Comparison of ENCODE assay signal across 8 cellular contexts in genomic region chr4:104491826-104492771, GRCh38. TPM values are rescaled to one million over a fixed set of nuclear protein-coding genes. Genes with fewer than 3 reads are reported as not detected.
A peak's percentile ranks its signal among the peaks of the same experiment; 100 is the strongest.
DNase-seq lines count a peak whose midpoint lies in the region; ATAC-seq and TF ChIP-seq lines count a peak whose summit lies in the region.

No MANE protein-coding gene starts in this region.

- H2AFZ ChIP-seq in OCI-LY1 (ENCODE audit: low read length): no peak overlapping the region

- H4K20me1 ChIP-seq in OCI-LY1 (ENCODE audit: insufficient read depth, low read length): no peaks in the 10 kb centered on the region

- H3K9me3 ChIP-seq in CD4-positive, alpha-beta T cell (ENCODE audit: control insufficient read depth, low read length): no peaks in the 10 kb centered on the region
- no peaks in the 10 kb centered on the region for H3K9me3 ChIP-seq in OCI-LY1 (ENCODE audit: low read length)
- H3K9me3 ChIP-seq in ectodermal cell (ENCODE audit: control insufficient read depth, low read length): no peaks in the 10 kb centered on the region

- peak overlapping the region; percentile 80 for H3K4me3 Mint-ChIP-seq in CD4-positive, alpha-beta T cell
- H3K4me3 Mint-ChIP-seq in naive thymus-derived CD8-positive, alpha-beta T cell: peak overlapping the region; percentile 71 to 87 (median 80)

- H3K9ac ChIP-seq in OCI-LY1 (ENCODE audit: low read length): peak overlapping the region; percentile 94

- H3K4me2 ChIP-seq in OCI-LY1 (ENCODE audit: low read length): peak overlapping the region; percentile 85

- H3F3A ChIP-seq in OCI-LY1 (ENCODE audit: insufficient read depth, low read length): peaks cover 15% of the 10 kb centered on the region; the same call in 1 of the 2 replicates

- peaks cover 85% of the 10 kb centered on the region for H3K27me3 Mint-ChIP-seq in CD4-positive, alpha-beta T cell
- peaks cover 42 to 73% (median 50%) of the 10 kb centered on the region in 5 donors for H3K27me3 Mint-ChIP-seq in naive thymus-derived CD8-positive, alpha-beta T cell

- H3K9me3 Mint-ChIP-seq in CD4-positive, alpha-beta T cell: no peaks in the 10 kb centered on the region
- no peaks in the 10 kb centered on the region for H3K9me3 Mint-ChIP-seq in naive thymus-derived CD8-positive, alpha-beta T cell

- ATAC-seq in CD4-positive, alpha-beta T cell (ENCODE audit: poor library complexity): no peak
- ATAC-seq in GM18861 (IDR thresholded peaks at IDR 0.05; ENCODE audit: unreplicated experiment) (peak; percentile 37), HG02981 (IDR thresholded peaks at IDR 0.05; ENCODE audit: unreplicated experiment) (peak; percentile 20)
- ATAC-seq in naive thymus-derived CD8-positive, alpha-beta T cell: no peak

- H3K4me1 ChIP-seq in OCI-LY1 (ENCODE audit: insufficient read depth, low read length, severe bottlenecking) (peaks cover 78% of the 10 kb centered on the region), ectodermal cell (ENCODE audit: control insufficient read depth, insufficient read depth, low read length) (peaks cover 24% of the 10 kb centered on the region)

- no peaks in the 10 kb centered on the region for H3K36me3 Mint-ChIP-seq in CD4-positive, alpha-beta T cell (ENCODE audit: low read depth)
- H3K36me3 Mint-ChIP-seq in naive thymus-derived CD8-positive, alpha-beta T cell: no peaks in the 10 kb centered on the region

- peak overlapping the region; percentile 88 for H3K4me3 ChIP-seq in OCI-LY1 (ENCODE audit: low read depth, low read length, poor library complexity, severe bottlenecking)
- peak overlapping the region; percentile 59 for H3K4me3 ChIP-seq in ectodermal cell (ENCODE audit: insufficient read depth, low read depth, low read length)

- 0% methylated on average over 17 to 18 of the region's 19 CpGs for WGBS in ectodermal cell, 2 experiments

- no peaks in the 10 kb centered on the region for H3K36me3 ChIP-seq in OCI-LY1 (ENCODE audit: insufficient read depth, low read length)
- H3K36me3 ChIP-seq in ectodermal cell (ENCODE audit: control insufficient read depth, insufficient read depth, low read length): no peaks in the 10 kb centered on the region

- TF ChIP-seq CTCF in CD4-positive, alpha-beta T cell (IDR thresholded peaks at IDR 0.05): no peak
- TF ChIP-seq CTCF in OCI-LY1 (IDR thresholded peaks at IDR 0.05; ENCODE audit: low read length): no peak

- H3K27me3 ChIP-seq in CD4-positive, alpha-beta T cell (ENCODE audit: control insufficient read depth, insufficient read depth, low read length): peaks cover 62% of the 10 kb centered on the region
- H3K27me3 ChIP-seq in OCI-LY1 (ENCODE audit: insufficient read depth, low read length): no peaks in the 10 kb centered on the region
- no peaks in the 10 kb centered on the region for H3K27me3 ChIP-seq in ectodermal cell (ENCODE audit: control insufficient read depth, insufficient read depth, low read length, poor library complexity, severe bottlenecking)

- no peak overlapping the region for H3K27ac Mint-ChIP-seq in CD4-positive, alpha-beta T cell
- H3K27ac Mint-ChIP-seq in naive thymus-derived CD8-positive, alpha-beta T cell: peak overlapping the region in 3 of 10 donors; percentile 16 to 83 (median 49)

- no peaks in the 10 kb centered on the region for H3K9me2 ChIP-seq in OCI-LY1 (ENCODE audit: low read depth, low read length)

- peaks cover 50% of the 10 kb centered on the region for H3K4me1 Mint-ChIP-seq in CD4-positive, alpha-beta T cell (ENCODE audit: low read depth)
- peaks cover 21 to 55% (median 38%) of the 10 kb centered on the region in 4 donors for H3K4me1 Mint-ChIP-seq in naive thymus-derived CD8-positive, alpha-beta T cell

- H3K79me2 ChIP-seq in OCI-LY1 (ENCODE audit: insufficient read depth, low read length): peaks cover 12% of the 10 kb centered on the region; the same call in 1 of the 2 replicates

- POLR2A ChIA-PET in CD4-positive, alpha-beta T cell (lab: Charles Lee): no interaction called here
- POLR2A ChIA-PET in naive thymus-derived CD8-positive, alpha-beta T cell (lab: Charles Lee): no interaction called here

- intact Hi-C loops in CD4-positive, alpha-beta T cell (cut with DNase I, micrococcal nuclease): no loop called here

- H3K27ac ChIP-seq in CD4-positive, alpha-beta T cell (ENCODE audit: low read depth, low read length): no peak overlapping the region
- peak overlapping the region; percentile 95 for H3K27ac ChIP-seq in OCI-LY1 (ENCODE audit: low read depth, low read length, poor library complexity, severe bottlenecking)
- H3K27ac ChIP-seq in ectodermal cell (ENCODE audit: insufficient read depth, low read depth, low read length, poor library complexity, severe bottlenecking): peak overlapping the region; percentile 91

- CTCF ChIA-PET in CD4-positive, alpha-beta T cell (lab: Charles Lee): no interaction called here

- DNase-seq in CD4-positive, alpha-beta T cell: no peak
- no peak for DNase-seq in naive thymus-derived CD8-positive, alpha-beta T cell
- no peak for DNase-seq in NCI-H128 (lab: John Stamatoyannopoulos, UW; ENCODE audit: unreplicated experiment)
- DNase-seq in kidney tubule cell (ENCODE audit: low spot score): no peak

RNA-seq across cellular contexts. Expression of gene CXXC4, which starts 2.6 kb away (rescaled TPM):
- not detected for total RNA-seq in CD4-positive, alpha-beta T cell
- 23.4 TPM for polyA plus RNA-seq in ectodermal cell (2013, experiment 1 of 4)
- 23.2 TPM for polyA plus RNA-seq in ectodermal cell (2013, experiment 2 of 4)
- 16.1 TPM for polyA plus RNA-seq in ectodermal cell (2013, experiment 3 of 4)
- 15.7 TPM for polyA plus RNA-seq in ectodermal cell (2013, experiment 4 of 4)
- total RNA-seq in naive thymus-derived CD8-positive, alpha-beta T cell: not detected
- under 1 TPM in 1 of 3 donors, not detected in 2; 0.59 TPM for polyA plus RNA-seq in naive thymus-derived CD8-positive, alpha-beta T cell

Comparison
In these comparisons a context has a peak if more than half of its experiments do, and no peak if none do; other contexts are left out.
1. ATAC-seq: peak in GM18861 (single experiment) and HG02981 (single experiment); none in CD4-positive, alpha-beta T cell (single experiment) and naive thymus-derived CD8-positive, alpha-beta T cell (0 of 2).